Comparison of ENCODE assay signal across 1 cellular context in the genomic region with DNA sequence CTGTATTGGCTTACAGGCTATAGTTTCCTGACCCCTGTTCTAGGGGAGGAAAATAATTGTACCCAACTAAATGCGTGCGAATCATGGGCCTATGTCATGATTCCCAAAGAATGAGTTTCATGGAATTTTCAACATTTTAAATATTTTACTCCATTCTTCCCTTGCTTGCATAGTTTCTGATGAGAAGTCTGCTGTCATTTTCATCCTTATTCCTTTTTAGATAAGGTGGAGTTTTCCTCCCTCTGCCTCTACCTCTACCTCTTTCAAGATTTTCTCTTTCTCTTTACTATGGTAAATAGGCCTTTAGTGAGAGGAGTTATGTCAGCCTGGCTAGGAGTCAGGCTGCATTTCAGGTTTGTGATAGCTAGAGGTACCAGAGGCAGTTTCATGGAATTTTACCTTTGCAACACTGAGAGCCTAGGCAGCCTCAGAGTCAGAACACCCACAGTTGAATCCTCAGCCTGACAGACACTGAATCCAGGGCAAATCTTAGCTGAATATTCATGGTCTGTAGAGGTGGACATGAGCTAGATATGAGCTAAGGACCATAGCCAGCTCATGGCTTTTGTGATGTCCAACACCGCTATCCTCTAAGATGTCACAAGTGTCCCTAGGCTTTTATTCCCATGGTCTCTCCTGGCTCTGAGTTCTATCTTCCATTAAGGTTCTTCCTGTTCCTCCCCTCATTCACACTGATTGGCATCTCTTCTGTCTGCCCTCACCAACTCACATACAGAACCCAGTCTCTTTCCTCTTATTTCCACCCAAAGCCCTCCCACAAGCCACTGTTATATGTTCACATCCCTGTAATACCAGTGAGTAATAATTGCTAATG.
TF ChIP-seq lines count a peak whose summit lies in the region.

No MANE protein-coding gene starts in this region.

TF ChIP-seq in HepG2, 621 proteins besides CTCF, POLR2A, EP300 and RAD21 (continued from another document):
- TF ChIP-seq, protein P1, sequence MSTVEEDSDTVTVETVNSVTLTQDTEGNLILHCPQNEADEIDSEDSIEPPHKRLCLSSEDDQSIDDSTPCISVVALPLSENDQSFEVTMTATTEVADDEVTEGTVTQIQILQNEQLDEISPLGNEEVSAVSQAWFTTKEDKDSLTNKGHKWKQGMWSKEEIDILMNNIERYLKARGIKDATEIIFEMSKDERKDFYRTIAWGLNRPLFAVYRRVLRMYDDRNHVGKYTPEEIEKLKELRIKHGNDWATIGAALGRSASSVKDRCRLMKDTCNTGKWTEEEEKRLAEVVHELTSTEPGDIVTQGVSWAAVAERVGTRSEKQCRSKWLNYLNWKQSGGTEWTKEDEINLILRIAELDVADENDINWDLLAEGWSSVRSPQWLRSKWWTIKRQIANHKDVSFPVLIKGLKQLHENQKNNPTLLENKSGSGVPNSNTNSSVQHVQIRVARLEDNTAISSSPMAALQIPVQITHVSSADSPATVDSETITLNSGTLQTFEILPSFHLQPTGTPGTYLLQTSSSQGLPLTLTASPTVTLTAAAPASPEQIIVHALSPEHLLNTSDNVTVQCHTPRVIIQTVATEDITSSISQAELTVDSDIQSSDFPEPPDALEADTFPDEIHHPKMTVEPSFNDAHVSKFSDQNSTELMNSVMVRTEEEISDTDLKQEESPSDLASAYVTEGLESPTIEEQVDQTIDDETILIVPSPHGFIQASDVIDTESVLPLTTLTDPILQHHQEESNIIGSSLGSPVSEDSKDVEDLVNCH (CRISPR knock-in tag; IDR thresholded peaks at IDR 0.05), result no peak
- TF ChIP-seq THAP11 (CRISPR knock-in tag; IDR thresholded peaks at IDR 0.05), result no peak
- no peak for TF ChIP-seq HES4 (CRISPR knock-in tag; IDR thresholded peaks at IDR 0.05; ENCODE audit: borderline replicate concordance)
- no peak for TF ChIP-seq CC2D1A (CRISPR knock-in tag; IDR thresholded peaks at IDR 0.05)
- no peak for TF ChIP-seq CAMTA2 (CRISPR knock-in tag; IDR thresholded peaks at IDR 0.05; ENCODE audit: borderline replicate concordance)
- no peak for TF ChIP-seq ZBTB10 (CRISPR knock-in tag; IDR thresholded peaks at IDR 0.05; ENCODE audit: borderline replicate concordance)
- no peak for TF ChIP-seq ZNF232 (CRISPR knock-in tag; IDR thresholded peaks at IDR 0.05; ENCODE audit: borderline replicate concordance)
- no peak for TF ChIP-seq ZNF264 (CRISPR knock-in tag; IDR thresholded peaks at IDR 0.05)
- TF ChIP-seq ZNF33A (CRISPR knock-in tag; IDR thresholded peaks at IDR 0.05; ENCODE audit: borderline replicate concordance), result no peak
- no peak for TF ChIP-seq FOXP1 (IDR thresholded peaks at IDR 0.05)
- no peak for TF ChIP-seq FOXP1 (CRISPR knock-in tag; IDR thresholded peaks at IDR 0.05)
- no peak for TF ChIP-seq MYC (CRISPR knock-in tag; IDR thresholded peaks at IDR 0.05; ENCODE audit: borderline replicate concordance)
- TF ChIP-seq CREM (IDR thresholded peaks at IDR 0.05), result no peak
- TF ChIP-seq CREM (CRISPR knock-in tag; IDR thresholded peaks at IDR 0.05), result no peak
- no peak for TF ChIP-seq ZNF7 (CRISPR knock-in tag; IDR thresholded peaks at IDR 0.05)
- TF ChIP-seq, protein P2, sequence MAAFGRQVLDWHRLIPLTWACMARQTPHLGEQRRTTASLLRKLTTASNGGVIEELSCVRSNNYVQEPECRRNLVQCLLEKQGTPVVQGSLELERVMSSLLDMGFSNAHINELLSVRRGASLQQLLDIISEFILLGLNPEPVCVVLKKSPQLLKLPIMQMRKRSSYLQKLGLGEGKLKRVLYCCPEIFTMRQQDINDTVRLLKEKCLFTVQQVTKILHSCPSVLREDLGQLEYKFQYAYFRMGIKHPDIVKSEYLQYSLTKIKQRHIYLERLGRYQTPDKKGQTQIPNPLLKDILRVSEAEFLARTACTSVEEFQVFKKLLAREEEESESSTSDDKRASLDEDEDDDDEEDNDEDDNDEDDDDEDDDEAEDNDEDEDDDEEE (CRISPR knock-in tag; IDR thresholded peaks at IDR 0.05), result no peak
- TF ChIP-seq ZNF761 (CRISPR knock-in tag; conservative IDR thresholded peaks at IDR 0.05), result no peak
- TF ChIP-seq RCOR2 (CRISPR knock-in tag; IDR thresholded peaks at IDR 0.05), result no peak
- TF ChIP-seq ZNF547 (CRISPR knock-in tag; IDR thresholded peaks at IDR 0.05), result no peak
- TF ChIP-seq, protein P3, sequence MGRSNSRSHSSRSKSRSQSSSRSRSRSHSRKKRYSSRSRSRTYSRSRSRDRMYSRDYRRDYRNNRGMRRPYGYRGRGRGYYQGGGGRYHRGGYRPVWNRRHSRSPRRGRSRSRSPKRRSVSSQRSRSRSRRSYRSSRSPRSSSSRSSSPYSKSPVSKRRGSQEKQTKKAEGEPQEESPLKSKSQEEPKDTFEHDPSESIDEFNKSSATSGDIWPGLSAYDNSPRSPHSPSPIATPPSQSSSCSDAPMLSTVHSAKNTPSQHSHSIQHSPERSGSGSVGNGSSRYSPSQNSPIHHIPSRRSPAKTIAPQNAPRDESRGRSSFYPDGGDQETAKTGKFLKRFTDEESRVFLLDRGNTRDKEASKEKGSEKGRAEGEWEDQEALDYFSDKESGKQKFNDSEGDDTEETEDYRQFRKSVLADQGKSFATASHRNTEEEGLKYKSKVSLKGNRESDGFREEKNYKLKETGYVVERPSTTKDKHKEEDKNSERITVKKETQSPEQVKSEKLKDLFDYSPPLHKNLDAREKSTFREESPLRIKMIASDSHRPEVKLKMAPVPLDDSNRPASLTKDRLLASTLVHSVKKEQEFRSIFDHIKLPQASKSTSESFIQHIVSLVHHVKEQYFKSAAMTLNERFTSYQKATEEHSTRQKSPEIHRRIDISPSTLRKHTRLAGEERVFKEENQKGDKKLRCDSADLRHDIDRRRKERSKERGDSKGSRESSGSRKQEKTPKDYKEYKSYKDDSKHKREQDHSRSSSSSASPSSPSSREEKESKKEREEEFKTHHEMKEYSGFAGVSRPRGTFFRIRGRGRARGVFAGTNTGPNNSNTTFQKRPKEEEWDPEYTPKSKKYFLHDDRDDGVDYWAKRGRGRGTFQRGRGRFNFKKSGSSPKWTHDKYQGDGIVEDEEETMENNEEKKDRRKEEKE (IDR thresholded peaks at IDR 0.05), result no peak
- TF ChIP-seq ETV6 (CRISPR knock-in tag; conservative IDR thresholded peaks at IDR 0.05), result no peak
- 0 out of 2 replicates have a peak, but pooled peaks have one; percentile 28 for TF ChIP-seq PAF1 (CRISPR knock-in tag; IDR thresholded peaks at IDR 0.05)
- TF ChIP-seq, protein P4, sequence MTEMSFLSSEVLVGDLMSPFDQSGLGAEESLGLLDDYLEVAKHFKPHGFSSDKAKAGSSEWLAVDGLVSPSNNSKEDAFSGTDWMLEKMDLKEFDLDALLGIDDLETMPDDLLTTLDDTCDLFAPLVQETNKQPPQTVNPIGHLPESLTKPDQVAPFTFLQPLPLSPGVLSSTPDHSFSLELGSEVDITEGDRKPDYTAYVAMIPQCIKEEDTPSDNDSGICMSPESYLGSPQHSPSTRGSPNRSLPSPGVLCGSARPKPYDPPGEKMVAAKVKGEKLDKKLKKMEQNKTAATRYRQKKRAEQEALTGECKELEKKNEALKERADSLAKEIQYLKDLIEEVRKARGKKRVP (CRISPR knock-in tag; IDR thresholded peaks at IDR 0.05), result no peak
- TF ChIP-seq ZNF224 (CRISPR knock-in tag; IDR thresholded peaks at IDR 0.05), result no peak
- TF ChIP-seq PRMT3 (CRISPR knock-in tag; IDR thresholded peaks at IDR 0.05; ENCODE audit: borderline replicate concordance, low read depth), result no peak
- no peak for TF ChIP-seq PHF21A (CRISPR knock-in tag; IDR thresholded peaks at IDR 0.05)
- no peak for TF ChIP-seq HNRNPL (IDR thresholded peaks at IDR 0.05; ENCODE audit: low read depth, low read length)
